In genomic region chr7:127665922-127666321, GRCh38 we compare ENCODE assay signal across 1 cellular context.
TF ChIP-seq lines count a peak whose summit lies in the region.

No MANE protein-coding gene starts in this region.

TF ChIP-seq in H1, 55 proteins besides CTCF, POLR2A, EP300 and RAD21 (continued from another document):
- TF ChIP-seq RBBP5 (IDR thresholded peaks at IDR 0.05; ENCODE audit: borderline replicate concordance, low read depth, low read length) (no peak), HDAC2 (IDR thresholded peaks at IDR 0.05; ENCODE audit: borderline replicate concordance in 1 of 2, low read depth in 2 of 2, low read length in 2 of 2) (0 out of 4 replicates have a peak, but pooled peaks of 1 of the 2 experiments have one; percentile 11), CHD7 (IDR thresholded peaks at IDR 0.05; ENCODE audit: insufficient replicate concordance, low read length) (peak; percentile 61), SP1 (IDR thresholded peaks at IDR 0.05; ENCODE audit: low read depth, low read length) (0 out of 2 replicates have a peak, but pooled peaks have one; percentile 27), KDM1A (IDR thresholded peaks at IDR 0.05; ENCODE audit: borderline replicate concordance, low read length) (peak; percentile 66; the same call in 1 of the 2 replicates), TCF12 (IDR thresholded peaks at IDR 0.05; ENCODE audit: low read depth, low read length) (0 out of 2 replicates have a peak, but pooled peaks have one; percentile 40), ATF3 (IDR thresholded peaks at IDR 0.05; ENCODE audit: insufficient read depth, low read depth, low read length) (no peak), BCL11A (IDR thresholded peaks at IDR 0.05; ENCODE audit: low read depth in 2 of 2, low read length in 2 of 2) (peak in 1 of 2 experiments; percentile 5), EGR1 (IDR thresholded peaks at IDR 0.05; ENCODE audit: borderline replicate concordance, low read depth, low read length) (no peak), YY1 (IDR thresholded peaks at IDR 0.05; ENCODE audit: low read depth, low read length) (peak; percentile 46; the same call in 1 of the 2 replicates), ASH2L (IDR thresholded peaks at IDR 0.05; ENCODE audit: low read length) (peak; percentile 62)
